Comparison of ENCODE assay signal across 8 cellular contexts in genomic region chr21:25639167-25639921, GRCh38. TPM values are rescaled to one million over a fixed set of nuclear protein-coding genes. Genes with fewer than 3 reads are reported as not detected.
A peak's percentile ranks its signal among the peaks of the same experiment; 100 is the strongest.
DNase-seq lines count a peak whose midpoint lies in the region; ATAC-seq lines count a peak whose summit lies in the region.

A gene with protein sequence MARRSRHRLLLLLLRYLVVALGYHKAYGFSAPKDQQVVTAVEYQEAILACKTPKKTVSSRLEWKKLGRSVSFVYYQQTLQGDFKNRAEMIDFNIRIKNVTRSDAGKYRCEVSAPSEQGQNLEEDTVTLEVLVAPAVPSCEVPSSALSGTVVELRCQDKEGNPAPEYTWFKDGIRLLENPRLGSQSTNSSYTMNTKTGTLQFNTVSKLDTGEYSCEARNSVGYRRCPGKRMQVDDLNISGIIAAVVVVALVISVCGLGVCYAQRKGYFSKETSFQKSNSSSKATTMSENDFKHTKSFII (plus strand): TSS chr21:25639258. CDS start chr21:25639822, 564 bp downstream.

- DNase-seq in G401 (ENCODE audit: low spot score) (peak; percentile 27), memory B cell (ENCODE audit: low spot score in 2 of 2) (peak; percentile 39 to 42), AML-193 (lab: John Stamatoyannopoulos, UW) (no peak)
- peak; percentile 42 to 50 for DNase-seq in activated CD4-positive, alpha-beta T cell treated with anti-CD3 and anti-CD28 coated beads, Interleukin-2, amount 50 U/mL, for 48 hours
- peak; percentile 47 for DNase-seq in stimulated activated naive B cell treated with anti-CD40 and anti-IgM and Interleukin-4, amounts not matched to agents 10 μg/mL and 1 μg/mL and 100 μg/mL, for 72 hours

- H3K27me3 Mint-ChIP-seq in IgD-negative memory B cell (peaks cover 12% of the 10 kb centered on the region), memory B cell (peaks cover 6% of the 10 kb centered on the region)
- peaks cover 0 to 10% of the 10 kb centered on the region in 2 donors for H3K27me3 Mint-ChIP-seq in stimulated activated naive B cell treated with anti-CD40 and anti-IgM and Interleukin-4, amounts not matched to agents 10 μg/mL and 1 μg/mL and 100 μg/mL, for 72 hours

- H3K36me3 ChIP-seq in ectodermal cell (ENCODE audit: control insufficient read depth, insufficient read depth, low read length) = no peaks in the 10 kb centered on the region

- H3K27me3 ChIP-seq in ectodermal cell (ENCODE audit: control insufficient read depth, insufficient read depth, low read length, poor library complexity, severe bottlenecking) = peaks cover 24% of the 10 kb centered on the region

- peak within 1 kb of the TSS; percentile 58 for H3K27ac ChIP-seq in ectodermal cell (ENCODE audit: insufficient read depth, low read depth, low read length, poor library complexity, severe bottlenecking)

- H3K36me3 Mint-ChIP-seq in IgD-negative memory B cell = peaks cover 3% of the 10 kb centered on the region
- no peaks in the 10 kb centered on the region for H3K36me3 Mint-ChIP-seq in memory B cell
- H3K36me3 Mint-ChIP-seq in stimulated activated naive B cell treated with anti-CD40 and anti-IgM and Interleukin-4, amounts not matched to agents 10 μg/mL and 1 μg/mL and 100 μg/mL, for 72 hours = peaks cover 0 to 2% of the 10 kb centered on the region in 2 donors

- H3K4me1 Mint-ChIP-seq in IgD-negative memory B cell = peaks cover 15 to 21% (median 15%) of the 10 kb centered on the region in 3 donors
- H3K4me1 Mint-ChIP-seq in memory B cell = peaks cover 9% of the 10 kb centered on the region
- H3K4me1 Mint-ChIP-seq in stimulated activated naive B cell treated with anti-CD40 and anti-IgM and Interleukin-4, amounts not matched to agents 10 μg/mL and 1 μg/mL and 100 μg/mL, for 72 hours = peaks cover 16 to 31% of the 10 kb centered on the region in 2 donors

- H3K9me3 ChIP-seq in ectodermal cell (ENCODE audit: control insufficient read depth, low read length) = no peaks in the 10 kb centered on the region

- H3K4me3 ChIP-seq in ectodermal cell (ENCODE audit: insufficient read depth, low read depth, low read length) = peak within 1 kb of the TSS; percentile 65

- H3K9me3 Mint-ChIP-seq in IgD-negative memory B cell (no peaks in the 10 kb centered on the region), memory B cell (no peaks in the 10 kb centered on the region)
- H3K9me3 Mint-ChIP-seq in stimulated activated naive B cell treated with anti-CD40 and anti-IgM and Interleukin-4, amounts not matched to agents 10 μg/mL and 1 μg/mL and 100 μg/mL, for 72 hours = peaks cover 0 to 3% of the 10 kb centered on the region in 2 donors

- in situ Hi-C loops in G401 (cut with HindIII; ENCODE audit: low sequenced_read_pairs) = no loop called here

- WGBS in ectodermal cell, 2 experiments = 0 to 1% methylated on average over 48 to 52 of the region's 52 CpGs

- peaks cover 12% of the 10 kb centered on the region for H3K4me1 ChIP-seq in ectodermal cell (ENCODE audit: control insufficient read depth, insufficient read depth, low read length)

- H3K27ac Mint-ChIP-seq in IgD-negative memory B cell (peak within 1 kb of the TSS in 1 of 3 donors; percentile 53), memory B cell (peak within 1 kb of the TSS; percentile 13)
- peak within 1 kb of the TSS; percentile 52 for H3K27ac Mint-ChIP-seq in stimulated activated naive B cell treated with anti-CD40 and anti-IgM and Interleukin-4, amounts not matched to agents 10 μg/mL and 1 μg/mL and 100 μg/mL, for 72 hours

- peak; percentile 71 for ATAC-seq in GM21619 (IDR thresholded peaks at IDR 0.05; ENCODE audit: unreplicated experiment)
- ATAC-seq in memory B cell (ENCODE audit: low read depth) = peak; percentile 86
- peak; percentile 83 to 84 for ATAC-seq in stimulated activated naive B cell treated with anti-CD40 and anti-IgM and Interleukin-4, amounts not matched to agents 10 μg/mL and 1 μg/mL and 100 μg/mL, for 72 hours (replicated peaks)

- H3K4me3 Mint-ChIP-seq in IgD-negative memory B cell (peak within 1 kb of the TSS; percentile 79 to 96 (median 88)), memory B cell (peak within 1 kb of the TSS; percentile 75)
- H3K4me3 Mint-ChIP-seq in stimulated activated naive B cell treated with anti-CD40 and anti-IgM and Interleukin-4, amounts not matched to agents 10 μg/mL and 1 μg/mL and 100 μg/mL, for 72 hours = peak within 1 kb of the TSS; percentile 80 to 93

RNA-seq across cellular contexts. Expression of the gene that starts here (rescaled TPM):
- total RNA-seq in G401 (2014; rRNA removed; shearing (Covaris generic)) = not detected in 2 replicates
- 0.15 TPM for polyA plus RNA-seq in IgD-negative memory B cell
- 11.3 TPM for polyA plus RNA-seq in ectodermal cell (2013, experiment 1 of 4)
- polyA plus RNA-seq in ectodermal cell (2013, experiment 2 of 4) = 9.0 TPM
- 18.4 TPM for polyA plus RNA-seq in ectodermal cell (2013, experiment 3 of 4)
- 17.5 TPM for polyA plus RNA-seq in ectodermal cell (2013, experiment 4 of 4)

Comparison
In these comparisons a context has a peak if more than half of its experiments do, and no peak if none do; other contexts are left out.
1. Peak in DNase-seq in G401; RNA of the gene not detected or under 1 TPM.
2. DNase-seq: peak in activated CD4-positive, alpha-beta T cell treated with anti-CD3 and anti-CD28 coated beads, Interleukin-2, amount 50 U/mL, for 48 hours (2 of 2), memory B cell (2 of 2) and stimulated activated naive B cell treated with anti-CD40 and anti-IgM and Interleukin-4, amounts not matched to agents 10 μg/mL and 1 μg/mL and 100 μg/mL, for 72 hours (single experiment); none in AML-193 (0 of 2).
3. Peak in every context shown above with its lines, with median percentiles within 50 percentile points of each other: ATAC-seq and H3K4me3 Mint-ChIP-seq.